In the genomic region with DNA sequence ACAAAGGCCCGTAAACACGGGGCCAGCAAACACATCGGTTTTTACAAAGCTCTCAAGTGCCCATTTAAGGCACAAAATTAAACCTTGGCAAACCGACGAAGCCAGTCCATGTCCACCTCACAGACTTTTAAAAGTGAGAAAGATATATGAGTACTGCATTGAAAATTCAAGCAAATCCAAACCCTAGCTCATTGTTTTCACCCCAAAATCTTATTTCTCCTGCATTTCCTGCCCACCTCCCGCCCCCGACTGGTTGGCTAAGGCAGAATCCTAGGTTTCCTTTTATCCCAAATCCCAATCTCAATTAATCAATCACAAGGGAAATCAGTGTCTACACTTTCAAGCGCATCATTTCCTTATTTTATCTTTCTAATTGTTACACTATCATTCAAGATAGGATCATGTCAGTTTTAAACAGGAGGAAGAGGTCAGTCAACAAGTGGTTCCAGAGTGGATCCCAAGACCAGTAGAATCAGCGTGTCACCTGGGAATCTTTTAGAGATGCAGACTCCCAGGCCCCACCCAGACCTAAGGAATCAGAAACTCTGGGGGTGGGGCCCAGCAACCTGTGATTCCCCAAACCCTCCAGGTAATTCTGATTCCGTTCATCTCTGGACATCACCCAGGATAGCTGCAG, we compare ENCODE assay signal across 1 cellular context.
A peak's percentile ranks its signal among the peaks of the same experiment; 100 is the strongest.
TF ChIP-seq lines count a peak whose summit lies in the region.

No MANE protein-coding gene starts in this region.

TF ChIP-seq in HepG2, 621 proteins besides CTCF, POLR2A, EP300 and RAD21 (continued from another document):
- 0 out of 2 replicates have a peak, but pooled peaks have one; percentile 9 for TF ChIP-seq ZNF264 (CRISPR knock-in tag; IDR thresholded peaks at IDR 0.05)
- no peak for TF ChIP-seq ZFX (CRISPR knock-in tag; IDR thresholded peaks at IDR 0.05; ENCODE audit: low read depth)
- TF ChIP-seq MEIS1 (CRISPR knock-in tag; IDR thresholded peaks at IDR 0.05; ENCODE audit: borderline replicate concordance), result no peak
- TF ChIP-seq, protein P1, sequence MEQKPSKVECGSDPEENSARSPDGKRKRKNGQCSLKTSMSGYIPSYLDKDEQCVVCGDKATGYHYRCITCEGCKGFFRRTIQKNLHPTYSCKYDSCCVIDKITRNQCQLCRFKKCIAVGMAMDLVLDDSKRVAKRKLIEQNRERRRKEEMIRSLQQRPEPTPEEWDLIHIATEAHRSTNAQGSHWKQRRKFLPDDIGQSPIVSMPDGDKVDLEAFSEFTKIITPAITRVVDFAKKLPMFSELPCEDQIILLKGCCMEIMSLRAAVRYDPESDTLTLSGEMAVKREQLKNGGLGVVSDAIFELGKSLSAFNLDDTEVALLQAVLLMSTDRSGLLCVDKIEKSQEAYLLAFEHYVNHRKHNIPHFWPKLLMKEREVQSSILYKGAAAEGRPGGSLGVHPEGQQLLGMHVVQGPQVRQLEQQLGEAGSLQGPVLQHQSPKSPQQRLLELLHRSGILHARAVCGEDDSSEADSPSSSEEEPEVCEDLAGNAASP (CRISPR knock-in tag; IDR thresholded peaks at IDR 0.05; ENCODE audit: borderline replicate concordance), result no peak
- peak; percentile 6; the same call in 1 of the 2 replicates for TF ChIP-seq RCOR2 (CRISPR knock-in tag; IDR thresholded peaks at IDR 0.05)
- TF ChIP-seq MZF1 (CRISPR knock-in tag; IDR thresholded peaks at IDR 0.05; ENCODE audit: borderline replicate concordance), result no peak
- 0 out of 2 replicates have a peak, but pooled peaks have one; percentile 9 for TF ChIP-seq ZNF143 (CRISPR knock-in tag; IDR thresholded peaks at IDR 0.05)
- TF ChIP-seq HOXD1 (CRISPR knock-in tag; IDR thresholded peaks at IDR 0.05), result peak; percentile 14; the same call in 1 of the 2 replicates
